ENCODE assay signal across 27 cellular contexts in genomic region chr1:166763318-166763717, GRCh38.
"Had no signal": no experiment of that assay in that cellular context is flagged by ENCODE, and none has a peak within 500 bp of the region (broad histone marks: within the 10 kb centered on the region; RNA-seq: fewer than 3 reads in every experiment).

No MANE protein-coding gene starts in this region.

- H3K36me3 ChIP-seq: stomach, suprapubic skin, thoracic aorta, thyroid gland, tibial artery, tibial nerve, transverse colon, upper lobe of left lung, upper lobe of right lung, uterus, vagina had no signal

- H3K4me3 ChIP-seq: stomach, suprapubic skin, testis, thoracic aorta, thyroid gland, tibial artery, tibial nerve, transverse colon, upper lobe of left lung, upper lobe of right lung, uterus, vagina had no signal

- H3K27ac ChIP-seq: stomach, suprapubic skin, testis, thoracic aorta, thyroid gland, tibial artery, tibial nerve, transverse colon, upper lobe of left lung, upper lobe of right lung, uterus, vagina had no signal

- ATAC-seq: stimulated activated effector memory CD8-positive, alpha-beta T cell treated with anti-CD3 and anti-CD28 coated beads, Interleukin-12 subunit alpha, Interleukin-12 subunit beta, amount 100 ng/mL, for 72 hours; stimulated activated memory B cell treated with anti-CD40 and anti-IgM and Interleukin-4, amounts not matched to agents 10 μg/mL and 1 μg/mL and 100 μg/mL, for 72 hours; stimulated activated naive B cell treated with anti-CD40 and anti-IgM and Interleukin-4, amounts not matched to agents 10 μg/mL and 1 μg/mL and 100 μg/mL, for 72 hours; stimulated activated naive CD8-positive, alpha-beta T cell treated with anti-CD3 and anti-CD28 coated beads, Interleukin-15, amount 100 ng/mL, for 72 hours; stimulated activated naive CD8-positive, alpha-beta T cell treated with anti-CD3 and anti-CD28 coated beads, Interleukin-15, Interleukin-2, amounts not matched to agents 100 U/mL and 50 U/mL, for 24 hours; upper lobe of right lung had no signal

- H3K4me1 ChIP-seq: stomach, suprapubic skin, testis, thyroid gland, tibial artery, tibial nerve, transverse colon, upper lobe of left lung, upper lobe of right lung, uterus, vagina had no signal

- DNase-seq: stimulated activated CD4-positive, alpha-beta T cell treated with anti-CD3 and anti-CD28 coated beads, Interleukin-2, amount 100 ng/mL, for 48 hours; stimulated activated CD4-positive, alpha-beta T cell treated with anti-CD3 and anti-CD28 coated beads, Interleukin-4, amount 100 ng/mL, for 1 hour; stimulated activated CD4-positive, alpha-beta T cell treated with anti-CD3 and anti-CD28 coated beads, Interleukin-4, amount 100 ng/mL, for 24 hours; stimulated activated CD4-positive, alpha-beta T cell treated with anti-CD3 and anti-CD28 coated beads, Interleukin-4, amount 100 ng/mL, for 4 hours; stimulated activated CD8-positive, alpha-beta memory T cell treated with anti-CD3 and anti-CD28 coated beads, Interleukin-4, amount 100 ng/mL, for 48 hours; stimulated activated naive B cell treated with anti-CD40 and anti-IgM and Interleukin-4, amounts not matched to agents 10 μg/mL and 1 μg/mL and 100 μg/mL, for 72 hours; stimulated activated naive CD4-positive, alpha-beta T cell; stimulated activated naive CD4-positive, alpha-beta T cell treated with Interleukin-2 at 50 U/mL for 16 hours; stimulated activated naive CD8-positive, alpha-beta T cell treated with anti-CD3 and anti-CD28 coated beads, Interleukin-15, amount 100 ng/mL, for 72 hours; stimulated activated naive CD8-positive, alpha-beta T cell treated with anti-CD3 and anti-CD28 coated beads, Interleukin-15, Interleukin-2, amounts not matched to agents 100 U/mL and 50 U/mL, for 24 hours; stomach; substantia nigra; testis; thyroid gland; tibial artery; transverse colon; trophoblast cell; upper lobe of left lung; upper lobe of right lung; uterus had no signal

- H3K9me3 ChIP-seq: stomach, suprapubic skin, testis, thoracic aorta, thyroid gland, tibial artery, tibial nerve, transverse colon, upper lobe of left lung, upper lobe of right lung, uterus, vagina had no signal

- H3K27me3 ChIP-seq: stomach, suprapubic skin, testis, thyroid gland, tibial artery, tibial nerve, transverse colon, upper lobe of left lung, upper lobe of right lung, uterus, vagina had no signal

- FAIRE-seq: urothelium cell line had no signal
